17 cellular contexts compared by ENCODE assay signal in the genomic region with DNA sequence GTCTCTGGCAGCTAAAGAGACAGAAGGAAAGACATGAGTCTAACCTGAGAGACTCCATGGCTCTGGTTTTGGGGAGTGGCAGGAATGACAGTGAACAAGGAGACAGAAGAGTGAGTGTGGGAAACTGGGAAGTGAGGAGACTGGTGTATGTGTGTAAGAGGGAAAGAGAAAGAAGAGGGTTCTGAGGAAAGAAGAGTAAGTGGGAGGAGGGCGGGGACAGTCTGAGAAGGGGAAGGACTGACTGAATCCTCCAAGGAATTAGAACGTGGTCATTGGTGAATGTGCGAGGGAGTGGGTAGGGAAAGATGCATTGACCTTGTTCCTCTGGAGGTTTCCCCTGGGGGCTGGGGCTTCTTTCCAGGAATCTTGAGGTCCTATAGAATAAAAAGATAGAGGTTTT. TPM values are rescaled to one million over a fixed set of nuclear protein-coding genes. Genes with fewer than 3 reads are reported as not detected.
DNase-seq lines count a peak whose midpoint lies in the region; ATAC-seq and TF ChIP-seq lines count a peak whose summit lies in the region.
"Had no signal": no experiment of that assay in that cellular context is flagged by ENCODE, and none has a peak within 500 bp of the region (broad histone marks: within the 10 kb centered on the region; RNA-seq: fewer than 3 reads in every experiment).

No MANE protein-coding gene starts in this region.

- H3K27me3 Mint-ChIP-seq in T-helper 2 cell treated with Interferon-gamma antibody and Interleukin-4, amounts not matched to agents 5 μg/mL and 100 μg/mL, for 36 hours (ENCODE audit: low read depth) = no peaks in the 10 kb centered on the region
- H3K27me3 Mint-ChIP-seq in activated naive CD4-positive, alpha-beta T cell treated with anti-CD3 and anti-CD28 coated beads, Interleukin-2, amount 10 ng/mL, durations not matched to agents 7 days and 5 days = no peaks in the 10 kb centered on the region
- H3K27me3 Mint-ChIP-seq: CD8-positive, alpha-beta memory T cell had no signal

- H3K4me1 ChIP-seq in lower lobe of right lung = no peaks in the 10 kb centered on the region
- H3K4me1 ChIP-seq: Caco-2 had no signal

- H3K4me3 Mint-ChIP-seq in T-helper 2 cell treated with Interferon-gamma antibody and Interleukin-4, amounts not matched to agents 5 μg/mL and 100 μg/mL, for 36 hours = no peak overlapping the region
- H3K4me3 Mint-ChIP-seq in activated naive CD4-positive, alpha-beta T cell treated with anti-CD3 and anti-CD28 coated beads, Interleukin-2, amount 10 ng/mL, durations not matched to agents 7 days and 5 days = no peak overlapping the region
- H3K4me3 Mint-ChIP-seq: CD14-positive monocyte; CD8-positive, alpha-beta memory T cell; HFFc6 had no signal

- no peak for ATAC-seq in activated naive CD4-positive, alpha-beta T cell treated with anti-CD3 and anti-CD28 coated beads, Interleukin-2, amount 50 U/mL, for 72 hours
- ATAC-seq in lower lobe of right lung = peak; percentile 52 to 53

- intact Hi-C loops in lower lobe of right lung (cut with DNase I) = no loop called here

- DNase-seq in T-helper 2 cell treated with Interferon-gamma antibody and Interleukin-4, amounts not matched to agents 5 μg/mL and 100 μg/mL, for 36 hours (ENCODE audit: low spot score) = no peak
- DNase-seq in T-helper 2 cell = no peak
- no peak for DNase-seq in activated naive CD4-positive, alpha-beta T cell treated with anti-CD3 and anti-CD28 coated beads, Interleukin-2, amount 50 U/mL, for 72 hours (ENCODE audit: low spot score in 2 of 2)
- DNase-seq in activated naive CD4-positive, alpha-beta T cell treated with anti-CD3 and anti-CD28 coated beads, Interleukin-2, amount 10 ng/mL, durations not matched to agents 7 days and 5 days = no peak
- no peak for DNase-seq in lower lobe of right lung
- DNase-seq in NCI-H524 (lab: John Stamatoyannopoulos, UW) = no peak
- no peak for DNase-seq in SW480 (ENCODE audit: low spot score)
- DNase-seq: Caco-2; CD8-positive, alpha-beta memory T cell; DND-41; GDM1; HFFc6 had no signal

- no peak overlapping the region for H3K4me3 ChIP-seq in lower lobe of right lung
- H3K4me3 ChIP-seq: HAP-1 had no signal

- H3K4me1 Mint-ChIP-seq in T-helper 2 cell treated with Interferon-gamma antibody and Interleukin-4, amounts not matched to agents 5 μg/mL and 100 μg/mL, for 36 hours (ENCODE audit: low read depth) = peaks cover 16% of the 10 kb centered on the region
- H3K4me1 Mint-ChIP-seq in activated naive CD4-positive, alpha-beta T cell treated with anti-CD3 and anti-CD28 coated beads, Interleukin-2, amount 10 ng/mL, durations not matched to agents 7 days and 5 days = peaks cover 15% of the 10 kb centered on the region
- H3K4me1 Mint-ChIP-seq: CD14-positive monocyte; CD8-positive, alpha-beta memory T cell had no signal

- peaks cover 41% of the 10 kb centered on the region for H3K36me3 ChIP-seq in lower lobe of right lung

- H3K27ac Mint-ChIP-seq in T-helper 2 cell treated with Interferon-gamma antibody and Interleukin-4, amounts not matched to agents 5 μg/mL and 100 μg/mL, for 36 hours = peak overlapping the region; percentile 47
- peak overlapping the region; percentile 18 to 21 for H3K27ac Mint-ChIP-seq in activated naive CD4-positive, alpha-beta T cell treated with anti-CD3 and anti-CD28 coated beads, Interleukin-2, amount 50 U/mL, for 72 hours
- no peak overlapping the region for H3K27ac Mint-ChIP-seq in activated naive CD4-positive, alpha-beta T cell treated with anti-CD3 and anti-CD28 coated beads, Interleukin-2, amount 10 ng/mL, durations not matched to agents 7 days and 5 days
- H3K27ac Mint-ChIP-seq: HFFc6 had no signal

- H3K36me3 Mint-ChIP-seq in T-helper 2 cell treated with Interferon-gamma antibody and Interleukin-4, amounts not matched to agents 5 μg/mL and 100 μg/mL, for 36 hours (ENCODE audit: low read depth) = peaks cover 83% of the 10 kb centered on the region
- peaks cover 9 to 24% of the 10 kb centered on the region in 2 donors for H3K36me3 Mint-ChIP-seq in activated naive CD4-positive, alpha-beta T cell treated with anti-CD3 and anti-CD28 coated beads, Interleukin-2, amount 50 U/mL, for 72 hours
- H3K36me3 Mint-ChIP-seq in activated naive CD4-positive, alpha-beta T cell treated with anti-CD3 and anti-CD28 coated beads, Interleukin-2, amount 10 ng/mL, durations not matched to agents 7 days and 5 days = peaks cover 79% of the 10 kb centered on the region

- H3K27ac ChIP-seq in lower lobe of right lung = no peak overlapping the region
- H3K27ac ChIP-seq: 22Rv1, HL-60 had no signal

- H3K9me3 Mint-ChIP-seq in T-helper 2 cell treated with Interferon-gamma antibody and Interleukin-4, amounts not matched to agents 5 μg/mL and 100 μg/mL, for 36 hours = no peaks in the 10 kb centered on the region
- no peaks in the 10 kb centered on the region for H3K9me3 Mint-ChIP-seq in activated naive CD4-positive, alpha-beta T cell treated with anti-CD3 and anti-CD28 coated beads, Interleukin-2, amount 50 U/mL, for 72 hours
- no peaks in the 10 kb centered on the region for H3K9me3 Mint-ChIP-seq in activated naive CD4-positive, alpha-beta T cell treated with anti-CD3 and anti-CD28 coated beads, Interleukin-2, amount 10 ng/mL, durations not matched to agents 7 days and 5 days
- H3K9me3 Mint-ChIP-seq: CD8-positive, alpha-beta memory T cell; HFFc6 had no signal

- H3K27me3 ChIP-seq in lower lobe of right lung (ENCODE audit: low read depth) = no peaks in the 10 kb centered on the region

- H3K9me3 ChIP-seq in lower lobe of right lung = no peaks in the 10 kb centered on the region
- H3K9me3 ChIP-seq: Caco-2, HAP-1 had no signal

- CTCF ChIA-PET in activated naive CD4-positive, alpha-beta T cell treated with anti-CD3 and anti-CD28 coated beads, Interleukin-2, amount 10 ng/mL, durations not matched to agents 7 days and 5 days (lab: Charles Lee) = interaction anchor here (0.7 to 10.4 kb wide), 5 partner anchors 9 to 138 kb away, joined by 3 to 206 read pairs (median 4); no protein-coding TSS in a partner anchor

- no peak for TF ChIP-seq CTCF in lower lobe of right lung (IDR thresholded peaks at IDR 0.05)

RNA-seq across cellular contexts. Expression of a gene that starts 26.6 kb away (rescaled TPM):
- total RNA-seq in activated naive CD4-positive, alpha-beta T cell treated with anti-CD3 and anti-CD28 coated beads, Interleukin-2, amount 50 U/mL, for 72 hours = under 1 TPM; 0.20 to 0.45 TPM
- 0.18 TPM for total RNA-seq in lower lobe of right lung
- total RNA-seq: A673; CD8-positive, alpha-beta memory T cell; HFFc6 had no signal

RNA-seq across cellular contexts. Expression of a gene that starts 30.3 kb away (rescaled TPM):
- total RNA-seq in activated naive CD4-positive, alpha-beta T cell treated with anti-CD3 and anti-CD28 coated beads, Interleukin-2, amount 50 U/mL, for 72 hours = 100 to 1,000 TPM in 1 of 2 donors, 10 to 100 TPM in 1; 60.8 to 121 TPM
- total RNA-seq in lower lobe of right lung = 16.0 TPM

RNA-seq across cellular contexts. Expression of a gene that starts 40.3 kb away (rescaled TPM):
- 100 to 1,000 TPM; 326 to 391 TPM for total RNA-seq in activated naive CD4-positive, alpha-beta T cell treated with anti-CD3 and anti-CD28 coated beads, Interleukin-2, amount 50 U/mL, for 72 hours
- total RNA-seq in lower lobe of right lung = 119 TPM

RNA-seq across cellular contexts. Expression of a gene that starts 46.4 kb away (rescaled TPM):
- 10 to 100 TPM; 43.7 to 48.1 TPM for total RNA-seq in activated naive CD4-positive, alpha-beta T cell treated with anti-CD3 and anti-CD28 coated beads, Interleukin-2, amount 50 U/mL, for 72 hours
- total RNA-seq in lower lobe of right lung = 35.6 TPM

Comparison
In these comparisons a context has a peak if more than half of its experiments do, and no peak if none do; other contexts are left out.
1. ATAC-seq: peak in lower lobe of right lung (2 of 2); none in activated naive CD4-positive, alpha-beta T cell treated with anti-CD3 and anti-CD28 coated beads, Interleukin-2, amount 50 U/mL, for 72 hours (0 of 2).